In genomic region chr3:45595364-45596154, GRCh38 we compare ENCODE assay signal across 8 cellular contexts. TPM values are rescaled to one million over a fixed set of nuclear protein-coding genes. Genes with fewer than 3 reads are reported as not detected.
DNase-seq lines count a peak whose midpoint lies in the region; ATAC-seq and TF ChIP-seq lines count a peak whose summit lies in the region.

No MANE protein-coding gene starts in this region.

- H3K27me3 ChIP-seq in colonic mucosa = no peaks in the 10 kb centered on the region

- peak overlapping the region; percentile 78 for H3K4me3 ChIP-seq in colonic mucosa

- H3K4me3 Mint-ChIP-seq in natural killer cell = peak overlapping the region; percentile 92

- H3K27ac Mint-ChIP-seq in natural killer cell = peak overlapping the region; percentile 67 to 90

- peak; percentile 13 for ATAC-seq in HG03460 (IDR thresholded peaks at IDR 0.05; ENCODE audit: unreplicated experiment)
- no peak for ATAC-seq in natural killer cell

- H3K27me3 Mint-ChIP-seq in natural killer cell (ENCODE audit: low read depth in 2 of 2) = no peaks in the 10 kb centered on the region

- H3K36me3 Mint-ChIP-seq in natural killer cell = no peaks in the 10 kb centered on the region

- DNase-seq in ELR (ENCODE audit: low read depth) (peak; percentile 48), colonic mucosa (peak; percentile 76), natural killer cell (no peak), NCI-H2196 (lab: John Stamatoyannopoulos, UW; ENCODE audit: unreplicated experiment) (no peak), nucleus accumbens (lab: John Stamatoyannopoulos, UW) (no peak), A172 (ENCODE audit: low spot score) (no peak)
- DNase-seq in stimulated activated naive CD4-positive, alpha-beta T cell (lab: John Stamatoyannopoulos, UW) = no peak

- intact Hi-C loops in colonic mucosa (cut with DNase I) = no loop called here
- intact Hi-C loops in natural killer cell (cut with micrococcal nuclease) = no loop called here

- peaks cover 66 to 77% of the 10 kb centered on the region in 2 donors for H3K4me1 Mint-ChIP-seq in natural killer cell

- TF ChIP-seq CTCF in colonic mucosa (IDR thresholded peaks at IDR 0.05) = no peak
- no peak for TF ChIP-seq CTCF in natural killer cell (IDR thresholded peaks at IDR 0.05)

- H3K9me3 Mint-ChIP-seq in natural killer cell = no peaks in the 10 kb centered on the region

- peak overlapping the region; percentile 70 to 74 for H3K9ac ChIP-seq in colonic mucosa (ENCODE audit: low read depth in 2 of 2, low read length in 2 of 2)

- no peaks in the 10 kb centered on the region for H3K36me3 ChIP-seq in colonic mucosa

- H3K27ac ChIP-seq in colonic mucosa = peak overlapping the region; percentile 40

- H3K9me3 ChIP-seq in colonic mucosa = no peaks in the 10 kb centered on the region

- H3K4me1 ChIP-seq in colonic mucosa = peaks cover 38% of the 10 kb centered on the region

RNA-seq across cellular contexts. Expression of gene LIMD1, which starts 1.0 kb away (rescaled TPM):
- 10 to 100 TPM; 38.4 to 51.0 TPM for total RNA-seq in colonic mucosa
- total RNA-seq in natural killer cell = 10 to 100 TPM; 41.7 to 52.2 (median 48.6) TPM
- 8.7 TPM in 2 replicates for total RNA-seq in A172 (2014; rRNA removed; shearing (Covaris generic))

Comparison
In these comparisons a context has a peak if more than half of its experiments do, and no peak if none do; other contexts are left out.
1. DNase-seq: peak in ELR (single experiment) and colonic mucosa (single experiment); none in natural killer cell (single experiment), NCI-H2196 (single experiment), nucleus accumbens (0 of 56), stimulated activated naive CD4-positive, alpha-beta T cell (0 of 6) and A172 (single experiment).